In genomic region chr2:20092901-20093235, GRCh38 we compare ENCODE assay signal across 20 cellular contexts.
"Had no signal": no experiment of that assay in that cellular context is flagged by ENCODE, and none has a peak within 500 bp of the region (broad histone marks: within the 10 kb centered on the region; RNA-seq: fewer than 3 reads in every experiment).

No MANE protein-coding gene starts in this region.

- H3K9me3 Mint-ChIP-seq: activated CD4-positive, alpha-beta T cell treated with anti-CD3 and anti-CD28 coated beads, Interleukin-2, amount 10 ng/mL, durations not matched to agents 7 days and 5 days; activated naive CD8-positive, alpha-beta T cell treated with anti-CD3 and anti-CD28 coated beads, Interleukin-2, amount 50 U/mL, for 24 hours; activated T-cell treated with anti-CD3 and anti-CD28 coated beads, Interleukin-2, amount 50 U/mL, for 24 hours; activated T-helper 2 cell treated with anti-CD3 and anti-CD28 coated beads, Interferon-gamma antibody, Interleukin-2, Interleukin-4, amounts not matched to agents 10 μg/mL and 5 μg/mL and 100 μg/mL, durations not matched to agents 14 hours and 24 hours and 36 hours; stimulated activated naive CD8-positive, alpha-beta T cell treated with anti-CD3 and anti-CD28 coated beads, Interleukin-15, amount 100 ng/mL, for 72 hours; T-helper 1 cell treated with Interleukin-12 subunit alpha and Interleukin-12 subunit beta and Interleukin-4 antibody, amounts not matched to agents 30 μg/mL and 1 μg/mL, for 36 hours had no signal

- H3K27ac Mint-ChIP-seq: activated CD4-positive, alpha-beta T cell treated with anti-CD3 and anti-CD28 coated beads, Interleukin-2, amount 10 ng/mL, durations not matched to agents 7 days and 5 days; activated CD8-positive, alpha-beta T cell treated with anti-CD3 and anti-CD28 coated beads, Interleukin-2, amount 10 ng/mL, durations not matched to agents 7 days and 5 days; activated naive CD8-positive, alpha-beta T cell treated with anti-CD3 and anti-CD28 coated beads, Interleukin-2, amount 50 U/mL, for 24 hours; activated T-cell treated with anti-CD3 and anti-CD28 coated beads, Interleukin-2, amount 50 U/mL, for 24 hours; activated T-helper 2 cell treated with anti-CD3 and anti-CD28 coated beads, Interferon-gamma antibody, Interleukin-2, Interleukin-4, amounts not matched to agents 10 μg/mL and 5 μg/mL and 100 μg/mL, durations not matched to agents 14 hours and 24 hours and 36 hours; T-helper 1 cell treated with Interleukin-12 subunit alpha and Interleukin-12 subunit beta and Interleukin-4 antibody, amounts not matched to agents 30 μg/mL and 1 μg/mL, for 36 hours had no signal

- H3K4me3 Mint-ChIP-seq: activated CD4-positive, alpha-beta T cell treated with anti-CD3 and anti-CD28 coated beads, Interleukin-2, amount 10 ng/mL, durations not matched to agents 7 days and 5 days; activated CD8-positive, alpha-beta T cell treated with anti-CD3 and anti-CD28 coated beads, Interleukin-2, amount 10 ng/mL, durations not matched to agents 7 days and 5 days; activated naive CD8-positive, alpha-beta T cell treated with anti-CD3 and anti-CD28 coated beads, Interleukin-2, amount 50 U/mL, for 24 hours; activated T-cell treated with anti-CD3 and anti-CD28 coated beads, Interleukin-2, amount 50 U/mL, for 24 hours; stimulated activated naive CD8-positive, alpha-beta T cell treated with anti-CD3 and anti-CD28 coated beads, Interleukin-15, amount 100 ng/mL, for 72 hours; T-helper 1 cell treated with Interleukin-12 subunit alpha and Interleukin-12 subunit beta and Interleukin-4 antibody, amounts not matched to agents 30 μg/mL and 1 μg/mL, for 36 hours had no signal

- H3K36me3 ChIP-seq: esophagus squamous epithelium, neural progenitor cell, ovary, thoracic aorta, upper lobe of right lung had no signal

- FAIRE-seq: small intestine had no signal

- H3K9me3 ChIP-seq: esophagus squamous epithelium, ovary, thoracic aorta, upper lobe of right lung had no signal

- H3K4me1 Mint-ChIP-seq: activated naive CD8-positive, alpha-beta T cell treated with anti-CD3 and anti-CD28 coated beads, Interleukin-2, amount 50 U/mL, for 24 hours had no signal

- DNase-seq: activated CD4-positive, alpha-beta T cell treated with anti-CD3 and anti-CD28 coated beads, Interleukin-2, amount 10 ng/mL, durations not matched to agents 7 days and 5 days; activated CD8-positive, alpha-beta T cell treated with anti-CD3 and anti-CD28 coated beads, Interleukin-2, amount 10 ng/mL, durations not matched to agents 7 days and 5 days; activated naive CD4-positive, alpha-beta T cell treated with Interleukin-2 at 50 U/mL for 16 hours; activated naive CD8-positive, alpha-beta T cell treated with anti-CD3 and anti-CD28 coated beads, Interleukin-2, amount 50 U/mL, for 24 hours; activated T-cell treated with anti-CD3 and anti-CD28 coated beads, Interleukin-2, amount 50 U/mL, for 24 hours; cortex of kidney; esophagus squamous epithelium; left cardiac atrium; stimulated activated CD4-positive, alpha-beta T cell treated with anti-CD3 and anti-CD28 coated beads, Interleukin-15, amount 100 ng/mL, for 24 hours; stimulated activated CD4-positive, alpha-beta T cell treated with anti-CD3 and anti-CD28 coated beads, Interleukin-2, amount 100 ng/mL, for 48 hours; stimulated activated naive CD8-positive, alpha-beta T cell treated with anti-CD3 and anti-CD28 coated beads, Interleukin-15, amount 100 ng/mL, for 72 hours; upper lobe of right lung had no signal

- H2AFZ ChIP-seq: neural progenitor cell had no signal

- ATAC-seq: activated CD4-positive, CD25-positive, alpha-beta regulatory T cell treated with anti-CD3 and anti-CD28 coated beads, Interleukin-2, amount 50 U/mL, for 24 hours; activated CD8-positive, alpha-beta T cell treated with anti-CD3 and anti-CD28 coated beads, Interleukin-2, amount 10 ng/mL, durations not matched to agents 7 days and 5 days; activated naive CD8-positive, alpha-beta T cell treated with anti-CD3 and anti-CD28 coated beads, Interleukin-2, amount 50 U/mL, for 24 hours; stimulated activated naive CD8-positive, alpha-beta T cell treated with anti-CD3 and anti-CD28 coated beads, Interleukin-15, amount 100 ng/mL, for 72 hours had no signal

- H3K36me3 Mint-ChIP-seq: neural progenitor cell had no signal

- H3K4me1 ChIP-seq: upper lobe of right lung had no signal

- H3K9ac ChIP-seq: neural progenitor cell had no signal

- H3K4me3 ChIP-seq: esophagus squamous epithelium, lung, neural progenitor cell, ovary, thoracic aorta, upper lobe of right lung had no signal

- H3K27me3 ChIP-seq: esophagus squamous epithelium, neural progenitor cell, ovary, upper lobe of right lung had no signal

- H3K27ac ChIP-seq: neural progenitor cell, ovary, thoracic aorta, upper lobe of right lung had no signal
